Comparison of ENCODE assay signal across 1 cellular context in genomic region chr1:34884536-34884935, GRCh38.
TF ChIP-seq lines count a peak whose summit lies in the region.

No MANE protein-coding gene starts in this region.

TF ChIP-seq in H1, 55 proteins besides CTCF, POLR2A, EP300 and RAD21:
- no peak for TF ChIP-seq SIX5 (IDR thresholded peaks at IDR 0.05; ENCODE audit: low read depth, low read length)
- no peak for TF ChIP-seq BRCA1 (IDR thresholded peaks at IDR 0.05; ENCODE audit: low read depth, low read length)
- no peak for TF ChIP-seq RFX5 (IDR thresholded peaks at IDR 0.05; ENCODE audit: borderline replicate concordance, low read depth, low read length)
- TF ChIP-seq SUZ12 (IDR thresholded peaks at IDR 0.05; ENCODE audit: low read length) = no peak
- no peak for TF ChIP-seq BCL11A (IDR thresholded peaks at IDR 0.05; ENCODE audit: low read depth in 2 of 2, low read length in 2 of 2)
- no peak for TF ChIP-seq SRF (IDR thresholded peaks at IDR 0.05; ENCODE audit: low read depth, low read length)
- TF ChIP-seq EZH2 (IDR thresholded peaks at IDR 0.05; ENCODE audit: low read depth, low read length, severe bottlenecking) = no peak
- no peak for TF ChIP-seq ASH2L (IDR thresholded peaks at IDR 0.05; ENCODE audit: low read length)
- no peak for TF ChIP-seq POU5F1 (IDR thresholded peaks at IDR 0.05; ENCODE audit: low read depth, low read length)
- no peak for TF ChIP-seq ATF3 (IDR thresholded peaks at IDR 0.05; ENCODE audit: insufficient read depth, low read depth, low read length)
- no peak for TF ChIP-seq MAX (IDR thresholded peaks at IDR 0.05)
- TF ChIP-seq SP1 (IDR thresholded peaks at IDR 0.05; ENCODE audit: low read depth, low read length) = no peak
- TF ChIP-seq RBBP5 (IDR thresholded peaks at IDR 0.05; ENCODE audit: borderline replicate concordance, low read depth, low read length) = no peak
- no peak for TF ChIP-seq HDAC6 (IDR thresholded peaks at IDR 0.05; ENCODE audit: low read depth, low read length)
- TF ChIP-seq SP4 (IDR thresholded peaks at IDR 0.05; ENCODE audit: low read length) = no peak
- no peak for TF ChIP-seq SIN3A (conservative IDR thresholded peaks at IDR 0.05 in 1 of 2, IDR thresholded peaks at IDR 0.05 in 1 of 2; ENCODE audit: low read depth in 1 of 2, low read length in 2 of 2)
- TF ChIP-seq YY1 (IDR thresholded peaks at IDR 0.05; ENCODE audit: low read depth, low read length) = no peak
- no peak for TF ChIP-seq JUN (IDR thresholded peaks at IDR 0.05; ENCODE audit: low read depth, low read length)
- no peak for TF ChIP-seq BACH1 (IDR thresholded peaks at IDR 0.05; ENCODE audit: low read length)
- TF ChIP-seq KDM4A (IDR thresholded peaks at IDR 0.05; ENCODE audit: low read depth, low read length, severe bottlenecking) = no peak
